In genomic region chr10:46014215-46014614, GRCh38 we compare ENCODE assay signal across 16 cellular contexts. TPM values are rescaled to one million over a fixed set of nuclear protein-coding genes. Genes with fewer than 3 reads are reported as not detected.
"Had no signal": no experiment of that assay in that cellular context is flagged by ENCODE, and none has a peak within 500 bp of the region (broad histone marks: within the 10 kb centered on the region; RNA-seq: fewer than 3 reads in every experiment).

No MANE protein-coding gene starts in this region.

- H3K9me3 ChIP-seq: gastroesophageal sphincter, tibial nerve, vagina had no signal

- H3K4me3 ChIP-seq: gastroesophageal sphincter, tibial nerve, vagina had no signal

- DNase-seq: activated gamma-delta T cell treated with Interleukin-2 at 50 U/mL for 16 hours; effector CD4-positive, alpha-beta T cell; kidney; left ventricle myocardium superior; retina; small intestine; T1000 had no signal

- H3K27ac ChIP-seq: gastroesophageal sphincter, tibial nerve, vagina, VCaP had no signal

- H3K27me3 ChIP-seq: gastroesophageal sphincter, tibial nerve, vagina had no signal

- ATAC-seq: gastroesophageal sphincter, left ventricle myocardium superior had no signal

RNA-seq across cellular contexts. Expression of gene MSMB, which starts 31.9 kb away (rescaled TPM):
- total RNA-seq: cardiac septum, kidney, left ventricle myocardium superior, mesenteric fat pad, myocyte, subcutaneous adipose tissue, tibial nerve, vagina had no signal
- polyA plus RNA-seq: adipose tissue had no signal
